Comparison of ENCODE assay signal across 8 cellular contexts in genomic region chr2:166743482-166743881, GRCh38.
A peak's percentile ranks its signal among the peaks of the same experiment; 100 is the strongest.
DNase-seq lines count a peak whose midpoint lies in the region; FAIRE-seq and TF ChIP-seq lines count a peak whose summit lies in the region.
"Not testable (repeated sequence)": the region's sequence is repeated elsewhere in the genome, so short reads cannot be mapped to it uniquely, and the experiment has no call there.

No MANE protein-coding gene starts in this region.

- H4K91ac ChIP-seq in H1 (replicated peaks; ENCODE audit: insufficient read length, low read length) = not testable (repeated sequence)

- not testable (repeated sequence) for H4K20me1 ChIP-seq in H1 (replicated peaks in 1 of 2; ENCODE audit: control insufficient read depth in 1 of 2, insufficient read depth in 2 of 2, low read length in 2 of 2)

- not testable (repeated sequence) for TF ChIP-seq EP300 in H1 (IDR thresholded peaks at IDR 0.05; ENCODE audit: borderline replicate concordance in 1 of 2, low read depth in 2 of 2, low read length in 2 of 2)

- not testable (repeated sequence) for H3K9me3 ChIP-seq in HEK293 (ENCODE audit: control insufficient read depth, insufficient read depth, low read depth, low read length)
- H3K9me3 ChIP-seq in H1 (ENCODE audit: insufficient read depth in 2 of 2, low read depth in 1 of 2, low read length in 1 of 2) (peaks cover 43 to 53% of the 10 kb centered on the region in 2 experiments), subcutaneous abdominal adipose tissue (ENCODE audit: control insufficient read depth in 5 of 5, low read length in 5 of 5) (peaks cover 8 to 67% (median 57%) of the 10 kb centered on the region in 5 donors)

- not testable (repeated sequence) for H2BK12ac ChIP-seq in H1 (ENCODE audit: low read depth, low read length)

- DNase-seq in DMS 273 (lab: John Stamatoyannopoulos, UW; ENCODE audit: unreplicated experiment) = peak; percentile 2
- DNase-seq in NCI-H226 = peak; percentile 9
- peak; percentile 27 for DNase-seq in astrocyte of the hippocampus (ENCODE audit: low read depth, low spot score)
- DNase-seq in H1 (ENCODE audit: low read depth in 1 of 2, low spot score in 2 of 2) = peak in 1 of 2 experiments; percentile 53
- DNase-seq in glutamatergic neuron = peak; percentile 41
- DNase-seq in myocyte (ENCODE audit: low read depth) = peak; percentile 10

- WGBS in H1 (ENCODE audit: extremely low coverage in 1 of 2, insufficient coverage in 1 of 2, insufficient read length in 1 of 2, insufficient replicate concordance in 2 of 2, low coverage in 1 of 2, low lambda C conversion rate in 2 of 2, missing lambda C conversion rate in 1 of 2), 2 experiments = 83% methylated on average over 8 of the region's 10 CpGs; no CpG with 5 or more reads in 1 of the 2 experiments

- TF ChIP-seq POLR2A in H1 (IDR thresholded peaks at IDR 0.05; ENCODE audit: control extremely low read depth in 1 of 2, low read depth in 2 of 2, low read length in 2 of 2) = not testable (repeated sequence)

- not testable (repeated sequence) for H4K5ac ChIP-seq in H1 (ENCODE audit: insufficient read length, low read depth, low read length)

- not testable (repeated sequence) for H3K4me3 Mint-ChIP-seq in glutamatergic neuron (ENCODE audit: unreplicated experiment)

- H2BK5ac ChIP-seq in H1 (ENCODE audit: low read depth, low read length) = not testable (repeated sequence)

- FAIRE-seq in H1 (lab: Jason Lieb, UNC) = not testable (repeated sequence)

- not testable (repeated sequence) for H2BK20ac ChIP-seq in H1 (ENCODE audit: low read length)

- CTCF ChIA-PET in HEK293 (lab: Yijun Ruan, JAX); H1 (lab: Charles Lee; ENCODE audit: partially characterized antibody): not testable (repeated sequence)

- not testable (repeated sequence) for H3K36me3 ChIP-seq in HEK293 (ENCODE audit: control insufficient read depth in 2 of 2, insufficient read depth in 1 of 2, low read length in 2 of 2); H1 (ENCODE audit: control insufficient read depth in 2 of 4, insufficient read depth in 4 of 4, low read length in 3 of 4); subcutaneous abdominal adipose tissue (ENCODE audit: control insufficient read depth in 5 of 5, insufficient read depth in 5 of 5, low read length in 5 of 5)

- H3K4me2 ChIP-seq in H1 (ENCODE audit: insufficient read depth in 1 of 2, low read depth in 2 of 2, low read length in 2 of 2) = not testable (repeated sequence)

- not testable (repeated sequence) for H3K27me3 ChIP-seq in H1 (replicated peaks in 1 of 4; ENCODE audit: control insufficient read depth in 3 of 4, extremely low read depth in 1 of 4, insufficient read depth in 3 of 4, low read length in 3 of 4); subcutaneous abdominal adipose tissue (ENCODE audit: control insufficient read depth in 5 of 5, insufficient read depth in 4 of 5, low read length in 5 of 5)

- H3K36me3 Mint-ChIP-seq in glutamatergic neuron (ENCODE audit: unreplicated experiment) = peaks cover 35% of the 10 kb centered on the region

- not testable (repeated sequence) for TF ChIP-seq RAD21 in H1 (IDR thresholded peaks at IDR 0.05 in 1 of 2, conservative IDR thresholded peaks at IDR 0.05 in 1 of 2; ENCODE audit: low read depth in 2 of 2, low read length in 2 of 2)

- H3K79me2 ChIP-seq in H1 (ENCODE audit: control insufficient read depth in 1 of 2, insufficient read depth in 2 of 2, low read length in 2 of 2) = not testable (repeated sequence)

- peaks cover 19% of the 10 kb centered on the region for H3K9me3 Mint-ChIP-seq in glutamatergic neuron (ENCODE audit: unreplicated experiment)

- not testable (repeated sequence) for H2BK15ac ChIP-seq in H1 (ENCODE audit: low read length)

- not testable (repeated sequence) for H3K27me3 Mint-ChIP-seq in glutamatergic neuron (ENCODE audit: unreplicated experiment)

- TF ChIP-seq CTCF in HEK293 (tag by site-specific recombination; IDR thresholded peaks at IDR 0.05); H1 (IDR thresholded peaks at IDR 0.05; ENCODE audit: control extremely low read depth in 1 of 3, insufficient read depth in 1 of 3, low read depth in 1 of 3, low read length in 3 of 3); glutamatergic neuron (IDR thresholded peaks at IDR 0.05; ENCODE audit: partially characterized antibody, unreplicated experiment): not testable (repeated sequence)

- not testable (repeated sequence) for H3K23ac ChIP-seq in H1 (ENCODE audit: insufficient read length)

- not testable (repeated sequence) for H2AFZ ChIP-seq in H1 (ENCODE audit: low read length)

- not testable (repeated sequence) for H3K56ac ChIP-seq in H1 (replicated peaks; ENCODE audit: insufficient read length, low read depth, low read length)

- not testable (repeated sequence) for H2AK5ac ChIP-seq in H1 (ENCODE audit: low read depth, low read length)

- not testable (repeated sequence) for H3K27ac Mint-ChIP-seq in glutamatergic neuron (ENCODE audit: unreplicated experiment)

- not testable (repeated sequence) for H3K79me1 ChIP-seq in H1 (ENCODE audit: low read depth, low read length)

- not testable (repeated sequence) for H2BK120ac ChIP-seq in H1 (replicated peaks; ENCODE audit: low read depth, low read length)

- H4K8ac ChIP-seq in H1 (ENCODE audit: extremely low read depth, insufficient read depth, low read length) = not testable (repeated sequence)

- not testable (repeated sequence) for H3K27ac ChIP-seq in HEK293 (ENCODE audit: extremely low read depth, low read depth, low read length); H1 (ENCODE audit: low read depth, low read length); subcutaneous abdominal adipose tissue (ENCODE audit: low read depth, low read length)

- not testable (repeated sequence) for H3K9ac ChIP-seq in H1 (replicated peaks in 1 of 4; ENCODE audit: extremely low read depth in 1 of 4, low read depth in 3 of 4, low read length in 3 of 4); subcutaneous abdominal adipose tissue (ENCODE audit: low read length in 5 of 5)

- H3K4ac ChIP-seq in H1 (replicated peaks; ENCODE audit: insufficient read length, low read depth, low read length) = not testable (repeated sequence)

- not testable (repeated sequence) for H3K18ac ChIP-seq in H1 (ENCODE audit: extremely low read depth, low read length)

- not testable (repeated sequence) for H3K4me3 ChIP-seq in HEK293 (ENCODE audit: low read depth, low read length); H1 (ENCODE audit: extremely low read depth in 1 of 4, insufficient read depth in 2 of 4, low read depth in 3 of 4, low read length in 4 of 4)
- peak overlapping the region in 3 of 5 donors; percentile 4 to 51 (median 48) for H3K4me3 ChIP-seq in subcutaneous abdominal adipose tissue (ENCODE audit: low read depth in 1 of 5, low read length in 5 of 5)

- not testable (repeated sequence) for H3K4me1 Mint-ChIP-seq in glutamatergic neuron (ENCODE audit: low read depth, unreplicated experiment)

- H3K4me1 ChIP-seq in HEK293 (ENCODE audit: control insufficient read depth, insufficient read depth, low read length); H1 (replicated peaks in 1 of 4; ENCODE audit: control insufficient read depth in 3 of 4, insufficient read depth in 4 of 4, low read length in 3 of 4); subcutaneous abdominal adipose tissue (ENCODE audit: control insufficient read depth in 5 of 5, insufficient read depth in 5 of 5, low read length in 5 of 5): not testable (repeated sequence)

- POLR2A ChIA-PET in HEK293 (lab: Yijun Ruan, JAX); H1 (lab: Charles Lee; ENCODE audit: partially characterized antibody): not testable (repeated sequence)

- H3K14ac ChIP-seq in H1 (ENCODE audit: insufficient read length) = not testable (repeated sequence)

- H3K23me2 ChIP-seq in H1 (ENCODE audit: low read depth, low read length) = not testable (repeated sequence)

TF ChIP-seq in HEK293, 187 proteins besides CTCF, POLR2A, EP300 and RAD21:
- TF ChIP-seq SETDB1 (IDR thresholded peaks at IDR 0.05; ENCODE audit: insufficient read length, low read length) (peak; percentile 73), TRIM28 (IDR thresholded peaks at IDR 0.05; ENCODE audit: borderline replicate concordance, low read length) (peak; percentile 72; the same call in 1 of the 2 replicates)

TF ChIP-seq in H1, 55 proteins besides CTCF, POLR2A, EP300 and RAD21:
- TF ChIP-seq CBX5 (IDR thresholded peaks at IDR 0.05; ENCODE audit: low read depth, low read length) = 0 out of 2 replicates have a peak, but pooled peaks have one; percentile 78
